13 cellular contexts compared by ENCODE assay signal in genomic region chr1:198902616-198903140, GRCh38.
A peak's percentile ranks its signal among the peaks of the same experiment; 100 is the strongest.
DNase-seq lines count a peak whose midpoint lies in the region; ATAC-seq and TF ChIP-seq lines count a peak whose summit lies in the region.
"Had no signal": no experiment of that assay in that cellular context is flagged by ENCODE, and none has a peak within 500 bp of the region (broad histone marks: within the 10 kb centered on the region; RNA-seq: fewer than 3 reads in every experiment).

No MANE protein-coding gene starts in this region.

- no peak for DNase-seq in DND-41
- peak; percentile 52 for DNase-seq in NCI-H1105 (lab: John Stamatoyannopoulos, UW)
- DNase-seq in dorsolateral prefrontal cortex = peak in 1 of 10 donors; percentile 56
- no peak for DNase-seq in NOMO-1 treated with DMSO at 0.1 percent for 48 hours (lab: John Stamatoyannopoulos, UW; ENCODE audit: unreplicated experiment)
- DNase-seq in upper lobe of right lung = no peak
- DNase-seq in vagina (ENCODE audit: extremely low spot score in 2 of 2) = no peak
- DNase-seq: Kasumi-1; left colon; stimulated activated CD4-positive, alpha-beta T cell treated with anti-CD3 and anti-CD28 coated beads, Interleukin-1b, Interleukin-23, amount 100 ng/mL, for 48 hours had no signal

- H3K9ac ChIP-seq in DND-41 (ENCODE audit: low read depth, low read length) = no peak overlapping the region; the same call in 1 of the 2 replicates
- peak overlapping the region; percentile 60 for H3K9ac ChIP-seq in neural cell (ENCODE audit: low read length)

- peak overlapping the region; percentile 27 for H3K4me2 ChIP-seq in DND-41 (ENCODE audit: insufficient read depth, low read length)
- H3K4me2 ChIP-seq in neural cell (ENCODE audit: low read length) = peak overlapping the region; percentile 72

- H3K27ac ChIP-seq in DND-41 (ENCODE audit: low read length) (peak overlapping the region; percentile 56), dorsolateral prefrontal cortex (peak overlapping the region in 40 of 59 donors; percentile 3 to 79 (median 54)), neural cell (ENCODE audit: low read length) (peak overlapping the region; percentile 90), upper lobe of right lung (no peak overlapping the region), vagina (no peak overlapping the region)
- H3K27ac ChIP-seq: coronary artery had no signal

- ATAC-seq in DND-41 (ENCODE audit: insufficient read depth, low read depth) (peak; percentile 30; the same call in 2 of the 3 replicates), HG03520 (IDR thresholded peaks at IDR 0.05; ENCODE audit: unreplicated experiment) (no peak), upper lobe of right lung (no peak)
- ATAC-seq: left colon; stimulated activated effector memory CD8-positive, alpha-beta T cell treated with anti-CD3 and anti-CD28 coated beads, Interleukin-12 subunit alpha, Interleukin-12 subunit beta, amount 100 ng/mL, for 72 hours had no signal

- H2AFZ ChIP-seq in DND-41 (ENCODE audit: low read depth, low read length) (no peak overlapping the region), neural cell (ENCODE audit: low read depth, low read length) (peak overlapping the region; percentile 42)

- H3K79me2 ChIP-seq in DND-41 (ENCODE audit: insufficient read depth, low read length) = peaks cover 100% of the 10 kb centered on the region
- no peaks in the 10 kb centered on the region for H3K79me2 ChIP-seq in neural cell (replicated peaks; ENCODE audit: insufficient read depth, low read length)

- peaks cover 6% of the 10 kb centered on the region for H3F3A ChIP-seq in neural cell (ENCODE audit: insufficient read depth, low read length, poor library complexity, severe bottlenecking)

- no peaks in the 10 kb centered on the region for H3K9me2 ChIP-seq in neural cell (ENCODE audit: insufficient read depth, low read length)

- no peak for TF ChIP-seq POLR2A in vagina (IDR thresholded peaks at IDR 0.05)

- H4K20me1 ChIP-seq in DND-41 (ENCODE audit: insufficient read depth, low read length) (peaks cover 79% of the 10 kb centered on the region), neural cell (ENCODE audit: insufficient read depth) (no peaks in the 10 kb centered on the region)

- TF ChIP-seq RAD21 in neural cell (conservative IDR thresholded peaks at IDR 0.05) = no peak

- H3K4me3 ChIP-seq in DND-41 (ENCODE audit: low read depth in 1 of 2, low read length in 2 of 2) (no peak overlapping the region), dorsolateral prefrontal cortex (peak overlapping the region in 16 of 59 donors; percentile 0 to 38 (median 18)), neural cell (ENCODE audit: low read length) (peak overlapping the region; percentile 50), upper lobe of right lung (no peak overlapping the region), vagina (no peak overlapping the region)
- H3K4me3 ChIP-seq: coronary artery had no signal

- TF ChIP-seq CTCF in DND-41 (IDR thresholded peaks at IDR 0.05; ENCODE audit: borderline replicate concordance, extremely low read depth, low read length, poor library complexity, severe bottlenecking) (no peak), dorsolateral prefrontal cortex (IDR thresholded peaks at IDR 0.05 in 54 of 56, conservative IDR thresholded peaks at IDR 0.05 in 2 of 56; ENCODE audit: low read depth in 1 of 56, partially characterized antibody in 56 of 56) (no peak), neural cell (IDR thresholded peaks at IDR 0.05; ENCODE audit: poor library complexity, severe bottlenecking) (no peak), upper lobe of right lung (IDR thresholded peaks at IDR 0.05) (no peak), vagina (IDR thresholded peaks at IDR 0.05) (no peak)

- no peaks in the 10 kb centered on the region for H3K9me3 ChIP-seq in DND-41 (ENCODE audit: insufficient read depth, low read length, severe bottlenecking)
- no peaks in the 10 kb centered on the region for H3K9me3 ChIP-seq in neural cell (ENCODE audit: low read length)
- H3K9me3 ChIP-seq in upper lobe of right lung = no peaks in the 10 kb centered on the region
- H3K9me3 ChIP-seq in vagina = no peaks in the 10 kb centered on the region

- H3K4me1 ChIP-seq in DND-41 (ENCODE audit: insufficient read depth, low read length) = peaks cover 93% of the 10 kb centered on the region
- H3K4me1 ChIP-seq in upper lobe of right lung = peaks cover 11% of the 10 kb centered on the region
- H3K4me1 ChIP-seq in vagina = no peaks in the 10 kb centered on the region

- H3K36me3 ChIP-seq in DND-41 (ENCODE audit: insufficient read depth, low read length) = peaks cover 98% of the 10 kb centered on the region
- H3K36me3 ChIP-seq in neural cell (ENCODE audit: insufficient read depth, low read length) = no peaks in the 10 kb centered on the region
- peaks cover 21% of the 10 kb centered on the region for H3K36me3 ChIP-seq in upper lobe of right lung
- H3K36me3 ChIP-seq in vagina = no peaks in the 10 kb centered on the region

- intact Hi-C loops in dorsolateral prefrontal cortex (cut with DNase I) (loop anchor here in 1 of 2 donors (10.0 kb wide), 1 partner anchor 128 kb away; no protein-coding TSS in a partner anchor), upper lobe of right lung (cut with DNase I) (no loop called here), vagina (cut with DNase I) (no loop called here)

- H3K27me3 ChIP-seq in DND-41 (ENCODE audit: insufficient read depth, low read length, poor library complexity) = no peaks in the 10 kb centered on the region
- no peaks in the 10 kb centered on the region for H3K27me3 ChIP-seq in dorsolateral prefrontal cortex
- no peaks in the 10 kb centered on the region for H3K27me3 ChIP-seq in neural cell (ENCODE audit: insufficient read depth, low read depth, low read length)
- no peaks in the 10 kb centered on the region for H3K27me3 ChIP-seq in upper lobe of right lung
- H3K27me3 ChIP-seq in vagina = no peaks in the 10 kb centered on the region

- TF ChIP-seq EP300 in neural cell (conservative IDR thresholded peaks at IDR 0.05; ENCODE audit: poor library complexity, severe bottlenecking) = no peak

TF ChIP-seq in neural cell, 6 proteins besides CTCF, POLR2A, EP300 and RAD21:
- TF ChIP-seq SMC3 (conservative IDR thresholded peaks at IDR 0.05; ENCODE audit: poor library complexity) (no peak), MXI1 (conservative IDR thresholded peaks at IDR 0.05; ENCODE audit: poor library complexity, severe bottlenecking) (no peak), TAF1 (IDR thresholded peaks at IDR 0.05; ENCODE audit: low read depth) (peak; percentile 17), REST (IDR thresholded peaks at IDR 0.05; ENCODE audit: borderline replicate concordance) (peak; percentile 5), POLR2AphosphoS5 (IDR thresholded peaks at IDR 0.05) (no peak), EZH2 (IDR thresholded peaks at IDR 0.05; ENCODE audit: borderline replicate concordance, insufficient read depth, low read length, poor library complexity, severe bottlenecking) (no peak)

Comparison
In these comparisons a context has a peak if more than half of its experiments do, and no peak if none do; other contexts are left out.
1. H3K27ac ChIP-seq: peak in DND-41 (single experiment), dorsolateral prefrontal cortex (40 of 59) and neural cell (single experiment); none in upper lobe of right lung (single experiment) and vagina (single experiment).